8 cellular contexts compared by ENCODE assay signal in the genomic region with DNA sequence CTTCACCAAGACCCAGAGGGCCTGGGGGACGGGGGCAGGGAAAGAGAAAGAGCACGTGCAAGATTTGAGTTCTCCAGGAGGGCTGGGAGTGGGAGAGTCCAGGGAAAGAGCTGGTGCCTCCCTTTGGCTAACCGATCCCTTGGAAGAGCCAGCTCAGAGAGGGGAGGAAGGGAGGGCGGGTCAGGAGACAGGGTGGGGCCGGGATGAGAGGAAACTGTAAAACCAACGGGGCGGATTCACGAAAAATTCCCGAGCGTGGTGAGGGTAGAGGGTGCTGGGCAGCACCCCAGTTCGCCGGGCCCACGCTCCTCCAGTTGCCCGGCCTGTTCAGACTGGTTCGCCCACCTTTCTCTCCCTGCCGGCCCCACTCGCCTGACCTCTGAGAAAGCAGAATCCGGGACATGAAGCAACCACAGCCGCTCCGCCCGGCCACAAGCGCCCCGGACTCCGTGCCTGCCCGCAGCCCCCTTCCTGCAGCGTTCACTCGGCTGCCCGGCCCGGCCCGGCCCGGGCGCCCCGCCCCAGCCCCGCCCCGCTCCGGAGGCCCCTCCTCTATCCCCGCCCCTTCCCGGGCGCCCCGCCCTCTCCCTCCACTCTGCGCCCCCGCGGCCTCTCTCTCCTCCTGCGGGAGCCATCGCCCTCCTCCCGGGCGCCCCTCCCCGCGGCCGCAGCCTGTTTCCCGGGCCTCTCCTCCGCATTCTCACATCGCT.
DNase-seq lines count a peak whose midpoint lies in the region; ATAC-seq and TF ChIP-seq lines count a peak whose summit lies in the region.

No MANE protein-coding gene starts in this region.

- 2% methylated on average over 26 of the region's 53 CpGs for WGBS in esophagus muscularis mucosa

- H3K4me3 Mint-ChIP-seq in activated T-cell treated with anti-CD3 and anti-CD28 coated beads, Interleukin-2, amount 50 U/mL, for 72 hours: peak overlapping the region; percentile 56 to 71

- no peaks in the 10 kb centered on the region for H3K9me2 ChIP-seq in PC-9 (ENCODE audit: insufficient read depth)

- H3K9me3 ChIP-seq in PC-9 (ENCODE audit: insufficient read depth, low read depth) (no peaks in the 10 kb centered on the region), esophagus muscularis mucosa (no peaks in the 10 kb centered on the region), muscle layer of colon (ENCODE audit: low read length) (no peaks in the 10 kb centered on the region)

- POLR2A ChIA-PET in PC-9 (lab: Charles Lee; ENCODE audit: unreplicated experiment): no interaction called here

- CTCF ChIA-PET in PC-9 (lab: Charles Lee): no interaction called here

- peak overlapping the region; percentile 83 for H3K4me2 ChIP-seq in PC-9

- TF ChIP-seq POLR2A in esophagus muscularis mucosa (IDR thresholded peaks at IDR 0.05; ENCODE audit: low read depth): no peak

- H3K9ac ChIP-seq in muscle layer of colon (ENCODE audit: low read length): no peak overlapping the region

- ATAC-seq in GM19023 (IDR thresholded peaks at IDR 0.05; ENCODE audit: unreplicated experiment) (peak; percentile 80), HG03439 (IDR thresholded peaks at IDR 0.05; ENCODE audit: unreplicated experiment) (peak; percentile 67)
- peak; percentile 95 to 96 for ATAC-seq in activated T-cell treated with anti-CD3 and anti-CD28 coated beads, Interleukin-2, amount 50 U/mL, for 72 hours (replicated peaks in 1 of 2)

- intact Hi-C loops in PC-9 (cut with micrococcal nuclease; ENCODE audit: unreplicated experiment) (no loop called here), esophagus muscularis mucosa (cut with DNase I) (loop anchor here (5.0 kb wide), 1 partner anchor 251 kb away; no protein-coding TSS in a partner anchor)

- H2AFZ ChIP-seq in ACC112 (ENCODE audit: low read length, unreplicated experiment): peak overlapping the region; percentile 82
- H2AFZ ChIP-seq in PC-9: peak overlapping the region; percentile 79

- no peak for TF ChIP-seq EP300 in esophagus muscularis mucosa (IDR thresholded peaks at IDR 0.05)

- peaks cover 53% of the 10 kb centered on the region for H3K27me3 Mint-ChIP-seq in activated T-cell treated with anti-CD3 and anti-CD28 coated beads, Interleukin-2, amount 50 U/mL, for 72 hours (ENCODE audit: low read depth)

- H3K4me1 ChIP-seq in ACC112 (ENCODE audit: control insufficient read depth, insufficient read depth, low read length, unreplicated experiment) (peaks cover 9% of the 10 kb centered on the region), PC-9 (replicated peaks; ENCODE audit: insufficient read depth) (peaks cover 18% of the 10 kb centered on the region), esophagus muscularis mucosa (peaks cover 11 to 41% (median 30%) of the 10 kb centered on the region in 4 donors), muscle layer of colon (ENCODE audit: insufficient read depth, low read length) (peaks cover 16% of the 10 kb centered on the region)

- peaks cover 8% of the 10 kb centered on the region; the same call in 1 of the 2 replicates for H3F3A ChIP-seq in PC-9 (ENCODE audit: insufficient read depth, low read depth)

- no peaks in the 10 kb centered on the region for H4K20me1 ChIP-seq in PC-9 (ENCODE audit: insufficient read depth)

- no peaks in the 10 kb centered on the region for H3K4me1 Mint-ChIP-seq in activated T-cell treated with anti-CD3 and anti-CD28 coated beads, Interleukin-2, amount 50 U/mL, for 72 hours (ENCODE audit: low read depth)

- peak; percentile 58 to 63 for DNase-seq in PC-9
- DNase-seq in activated T-cell treated with anti-CD3 and anti-CD28 coated beads, Interleukin-2, amount 50 U/mL, for 72 hours: peak; percentile 62 to 69
- no peak for DNase-seq in esophagus muscularis mucosa (ENCODE audit: extremely low spot score)
- peak; percentile 27 to 32 for DNase-seq in stimulated activated CD8-positive, alpha-beta memory T cell treated with anti-CD3 and anti-CD28 coated beads, Interleukin-7, amount 100 ng/mL, for 1 hour (ENCODE audit: low read depth in 2 of 2)

- H3K36me3 Mint-ChIP-seq in activated T-cell treated with anti-CD3 and anti-CD28 coated beads, Interleukin-2, amount 50 U/mL, for 72 hours (ENCODE audit: insufficient read depth in 2 of 2): no peaks in the 10 kb centered on the region

- H3K9me3 Mint-ChIP-seq in activated T-cell treated with anti-CD3 and anti-CD28 coated beads, Interleukin-2, amount 50 U/mL, for 72 hours: no peaks in the 10 kb centered on the region

- H3K27ac Mint-ChIP-seq in activated T-cell treated with anti-CD3 and anti-CD28 coated beads, Interleukin-2, amount 50 U/mL, for 72 hours: no peak overlapping the region

- H3K79me2 ChIP-seq in ACC112 (ENCODE audit: control insufficient read depth, insufficient read depth, low read length, unreplicated experiment) (no peaks in the 10 kb centered on the region), PC-9 (ENCODE audit: low read depth) (no peaks in the 10 kb centered on the region)

- H3K4me3 ChIP-seq in ACC112 (ENCODE audit: low read depth, low read length): peak overlapping the region; percentile 83
- peak overlapping the region; percentile 64 for H3K4me3 ChIP-seq in PC-9
- H3K4me3 ChIP-seq in esophagus muscularis mucosa: peak overlapping the region; percentile 63 to 82 (median 76)
- H3K4me3 ChIP-seq in muscle layer of colon (ENCODE audit: low read depth in 1 of 2, low read length in 2 of 2): peak overlapping the region; percentile 59 to 65

- H3K27ac ChIP-seq in ACC112 (ENCODE audit: low read depth, low read length): peak overlapping the region; percentile 66
- peak overlapping the region; percentile 59 for H3K27ac ChIP-seq in PC-9
- peak overlapping the region; percentile 90 to 94 (median 92) for H3K27ac ChIP-seq in esophagus muscularis mucosa (replicated peaks in 1 of 4)
- H3K27ac ChIP-seq in muscle layer of colon (ENCODE audit: low read depth, low read length): peak overlapping the region; percentile 70

- peaks cover 4% of the 10 kb centered on the region; the same call in 1 of the 2 replicates for H3K27me3 ChIP-seq in ACC112 (ENCODE audit: insufficient read depth, low read length)
- no peaks in the 10 kb centered on the region for H3K27me3 ChIP-seq in PC-9 (ENCODE audit: insufficient read depth, low read depth)
- H3K27me3 ChIP-seq in esophagus muscularis mucosa: no peaks in the 10 kb centered on the region
- no peaks in the 10 kb centered on the region for H3K27me3 ChIP-seq in muscle layer of colon (ENCODE audit: control insufficient read depth in 1 of 2, insufficient read depth in 2 of 2, low read length in 2 of 2)

- BruUV-seq in PC-9 (replicated peaks; lab: Mats Ljungman, UMichigan): no TSS peak

- TF ChIP-seq CTCF in PC-9 (conservative IDR thresholded peaks at IDR 0.05): no peak
- no peak for TF ChIP-seq CTCF in esophagus muscularis mucosa (IDR thresholded peaks at IDR 0.05)

- H3K36me3 ChIP-seq in ACC112 (ENCODE audit: insufficient read depth, low read length): no peaks in the 10 kb centered on the region
- H3K36me3 ChIP-seq in PC-9 (ENCODE audit: low read depth): no peaks in the 10 kb centered on the region
- H3K36me3 ChIP-seq in esophagus muscularis mucosa: no peaks in the 10 kb centered on the region
- no peaks in the 10 kb centered on the region for H3K36me3 ChIP-seq in muscle layer of colon (ENCODE audit: insufficient read depth, low read length)
